10 cellular contexts compared by ENCODE assay signal in the genomic region with DNA sequence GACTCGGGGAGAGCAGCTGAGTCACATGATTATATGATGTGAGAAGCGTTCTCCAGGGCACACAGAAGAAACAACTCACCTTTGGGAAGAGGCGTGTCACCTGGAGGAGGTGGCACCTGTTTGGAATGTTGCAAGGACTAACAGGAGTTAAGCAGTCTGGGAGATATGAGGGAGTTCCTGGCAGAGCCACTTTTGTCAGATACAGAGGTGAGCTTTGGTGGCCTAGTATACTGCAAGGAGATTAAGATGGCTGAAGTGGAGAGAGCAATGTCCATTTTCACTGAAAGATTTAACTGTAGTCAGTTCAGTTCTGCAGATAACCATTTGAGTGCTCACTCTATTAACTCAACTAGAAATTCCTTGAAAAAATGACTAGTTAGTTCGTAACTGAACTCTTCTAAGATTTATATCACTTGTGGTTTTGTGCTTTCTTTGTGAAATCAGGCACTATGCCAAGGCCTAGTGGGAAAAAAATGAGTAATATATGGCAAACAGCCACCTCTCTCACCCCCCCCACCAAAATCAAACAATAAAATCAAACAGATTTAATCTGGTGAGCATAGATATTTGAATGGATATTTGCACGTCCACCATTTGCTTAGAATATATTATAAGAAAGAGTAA.
DNase-seq lines count a peak whose midpoint lies in the region; ATAC-seq and TF ChIP-seq lines count a peak whose summit lies in the region.
"Had no signal": no experiment of that assay in that cellular context is flagged by ENCODE, and none has a peak within 500 bp of the region (broad histone marks: within the 10 kb centered on the region; RNA-seq: fewer than 3 reads in every experiment).

No MANE protein-coding gene starts in this region.

- no peak for ATAC-seq in GM21576 (IDR thresholded peaks at IDR 0.05; ENCODE audit: unreplicated experiment)

- no peak for TF ChIP-seq EP300 in Ishikawa (IDR thresholded peaks at IDR 0.05; ENCODE audit: borderline replicate concordance)

- H3K9ac ChIP-seq in adipocyte (ENCODE audit: low read length): no peak overlapping the region

- CTCF ChIA-PET in Caco-2 (lab: Charles Lee): no interaction called here

- TF ChIP-seq CTCF in Caco-2 (IDR thresholded peaks at IDR 0.05; ENCODE audit: insufficient read depth in 1 of 2, low read depth in 1 of 2, low read length in 1 of 2, severe bottlenecking in 1 of 2, unreplicated experiment in 1 of 2) (no peak), mesothelial cell of epicardium (IDR thresholded peaks at IDR 0.05; ENCODE audit: unreplicated experiment) (no peak), nephron progenitor cell (IDR thresholded peaks at IDR 0.05) (no peak)

- POLR2A ChIA-PET in Caco-2 (lab: Charles Lee): no interaction called here

- H3K4me1 ChIP-seq in Caco-2 (no peaks in the 10 kb centered on the region), adipocyte (ENCODE audit: control insufficient read depth, insufficient read depth, low read length) (peaks cover 38% of the 10 kb centered on the region)

- H3K27ac Mint-ChIP-seq in Caco-2 (ENCODE audit: unreplicated experiment) (no peak overlapping the region), mesothelial cell of epicardium (peak overlapping the region; percentile 6), nephron progenitor cell (no peak overlapping the region)
- H3K27ac Mint-ChIP-seq in activated T-helper 1 cell treated with anti-CD3 and anti-CD28 coated beads, Interleukin-12 subunit alpha, Interleukin-12 subunit beta, Interleukin-2, Interleukin-4 antibody, amounts not matched to agents 30 ng/mL and 10 ng/mL and 1 ng/mL, durations not matched to agents 14 hours and 24 hours and 36 hours: no peak overlapping the region
- H3K27ac Mint-ChIP-seq: nephron had no signal

- DNase-seq in Caco-2 (peak; percentile 5 to 30), adipocyte (ENCODE audit: low read depth) (peak; percentile 47), mesothelial cell of epicardium (ENCODE audit: low spot score in 2 of 2, unreplicated experiment in 2 of 2) (no peak), nephron progenitor cell (no peak), Ammon's horn (ENCODE audit: low spot score) (no peak)
- DNase-seq in activated T-helper 1 cell treated with anti-CD3 and anti-CD28 coated beads, Interleukin-12 subunit alpha, Interleukin-12 subunit beta, Interleukin-2, Interleukin-4 antibody, amounts not matched to agents 30 ng/mL and 10 ng/mL and 1 ng/mL, durations not matched to agents 14 hours and 24 hours and 36 hours (ENCODE audit: low spot score): no peak

- intact Hi-C loops in Caco-2 (cut with micrococcal nuclease; ENCODE audit: unreplicated experiment): no loop called here
- intact Hi-C loops in activated T-helper 1 cell treated with anti-CD3 and anti-CD28 coated beads, Interleukin-12 subunit alpha, Interleukin-12 subunit beta, Interleukin-2, Interleukin-4 antibody, amounts not matched to agents 30 ng/mL and 10 ng/mL and 1 ng/mL, durations not matched to agents 14 hours and 24 hours and 36 hours (cut with micrococcal nuclease): no loop called here

- no peaks in the 10 kb centered on the region for H3K27me3 Mint-ChIP-seq in Caco-2 (ENCODE audit: insufficient read depth, unreplicated experiment)
- H3K27me3 Mint-ChIP-seq in mesothelial cell of epicardium (ENCODE audit: low read depth): no peaks in the 10 kb centered on the region
- H3K27me3 Mint-ChIP-seq in activated T-helper 1 cell treated with anti-CD3 and anti-CD28 coated beads, Interleukin-12 subunit alpha, Interleukin-12 subunit beta, Interleukin-2, Interleukin-4 antibody, amounts not matched to agents 30 ng/mL and 10 ng/mL and 1 ng/mL, durations not matched to agents 14 hours and 24 hours and 36 hours (ENCODE audit: insufficient read depth): peaks cover 2% of the 10 kb centered on the region
- no peaks in the 10 kb centered on the region for H3K27me3 Mint-ChIP-seq in nephron progenitor cell (ENCODE audit: low read depth, poor library complexity)

- TF ChIP-seq RAD21 in Ishikawa (IDR thresholded peaks at IDR 0.05; ENCODE audit: low read depth): no peak

- H3K4me1 Mint-ChIP-seq in Caco-2 (ENCODE audit: low read depth, unreplicated experiment) (no peaks in the 10 kb centered on the region), mesothelial cell of epicardium (peaks cover 7% of the 10 kb centered on the region), nephron progenitor cell (no peaks in the 10 kb centered on the region)
- peaks cover 12% of the 10 kb centered on the region for H3K4me1 Mint-ChIP-seq in activated T-helper 1 cell treated with anti-CD3 and anti-CD28 coated beads, Interleukin-12 subunit alpha, Interleukin-12 subunit beta, Interleukin-2, Interleukin-4 antibody, amounts not matched to agents 30 ng/mL and 10 ng/mL and 1 ng/mL, durations not matched to agents 14 hours and 24 hours and 36 hours (ENCODE audit: low read depth)
- H3K4me1 Mint-ChIP-seq: nephron had no signal

- H3K9me3 ChIP-seq in Caco-2 (no peaks in the 10 kb centered on the region), adipocyte (ENCODE audit: control insufficient read depth, low read length) (no peaks in the 10 kb centered on the region)

- H3K9me3 Mint-ChIP-seq in Caco-2 (ENCODE audit: unreplicated experiment) (no peaks in the 10 kb centered on the region), mesothelial cell of epicardium (no peaks in the 10 kb centered on the region), nephron progenitor cell (no peaks in the 10 kb centered on the region)
- H3K9me3 Mint-ChIP-seq in activated T-helper 1 cell treated with anti-CD3 and anti-CD28 coated beads, Interleukin-12 subunit alpha, Interleukin-12 subunit beta, Interleukin-2, Interleukin-4 antibody, amounts not matched to agents 30 ng/mL and 10 ng/mL and 1 ng/mL, durations not matched to agents 14 hours and 24 hours and 36 hours: no peaks in the 10 kb centered on the region
- H3K9me3 Mint-ChIP-seq: nephron had no signal

- BruUV-seq in Caco-2 (replicated peaks; lab: Mats Ljungman, UMichigan): no TSS peak

- H3K27me3 ChIP-seq in Caco-2 (replicated peaks; ENCODE audit: control insufficient read depth, insufficient read depth, low read length): no peaks in the 10 kb centered on the region
- H3K27me3 ChIP-seq in adipocyte (replicated peaks; ENCODE audit: control insufficient read depth, insufficient read depth, low read length): no peaks in the 10 kb centered on the region
- H3K27me3 ChIP-seq: cardiac muscle cell had no signal

- no peaks in the 10 kb centered on the region for H3K36me3 Mint-ChIP-seq in Caco-2 (ENCODE audit: insufficient read depth, unreplicated experiment)
- H3K36me3 Mint-ChIP-seq in mesothelial cell of epicardium: no peaks in the 10 kb centered on the region
- peaks cover 23% of the 10 kb centered on the region for H3K36me3 Mint-ChIP-seq in activated T-helper 1 cell treated with anti-CD3 and anti-CD28 coated beads, Interleukin-12 subunit alpha, Interleukin-12 subunit beta, Interleukin-2, Interleukin-4 antibody, amounts not matched to agents 30 ng/mL and 10 ng/mL and 1 ng/mL, durations not matched to agents 14 hours and 24 hours and 36 hours (ENCODE audit: low read depth)
- no peaks in the 10 kb centered on the region for H3K36me3 Mint-ChIP-seq in nephron progenitor cell (ENCODE audit: low read depth)

- H3K36me3 ChIP-seq in Caco-2 (ENCODE audit: control insufficient read depth, insufficient read depth, low read length) (no peaks in the 10 kb centered on the region), adipocyte (ENCODE audit: control insufficient read depth, insufficient read depth, low read length, severe bottlenecking) (no peaks in the 10 kb centered on the region)

- no peak overlapping the region for H3K4me3 Mint-ChIP-seq in Caco-2 (ENCODE audit: unreplicated experiment)
- H3K4me3 Mint-ChIP-seq in mesothelial cell of epicardium: no peak overlapping the region
- no peak overlapping the region for H3K4me3 Mint-ChIP-seq in activated T-helper 1 cell treated with anti-CD3 and anti-CD28 coated beads, Interleukin-12 subunit alpha, Interleukin-12 subunit beta, Interleukin-2, Interleukin-4 antibody, amounts not matched to agents 30 ng/mL and 10 ng/mL and 1 ng/mL, durations not matched to agents 14 hours and 24 hours and 36 hours
- no peak overlapping the region for H3K4me3 Mint-ChIP-seq in nephron progenitor cell
- H3K4me3 Mint-ChIP-seq: nephron had no signal

- no peak overlapping the region for H3K4me3 ChIP-seq in Caco-2 (ENCODE audit: low read depth, low read length)
- no peak overlapping the region for H3K4me3 ChIP-seq in adipocyte (ENCODE audit: low read length)
- H3K4me3 ChIP-seq: cardiac muscle cell had no signal

TF ChIP-seq in Ishikawa, 13 proteins besides CTCF, POLR2A, EP300 and RAD21:
- TF ChIP-seq NFIC (IDR thresholded peaks at IDR 0.05): peak; percentile 70
- TF ChIP-seq, protein P1, sequence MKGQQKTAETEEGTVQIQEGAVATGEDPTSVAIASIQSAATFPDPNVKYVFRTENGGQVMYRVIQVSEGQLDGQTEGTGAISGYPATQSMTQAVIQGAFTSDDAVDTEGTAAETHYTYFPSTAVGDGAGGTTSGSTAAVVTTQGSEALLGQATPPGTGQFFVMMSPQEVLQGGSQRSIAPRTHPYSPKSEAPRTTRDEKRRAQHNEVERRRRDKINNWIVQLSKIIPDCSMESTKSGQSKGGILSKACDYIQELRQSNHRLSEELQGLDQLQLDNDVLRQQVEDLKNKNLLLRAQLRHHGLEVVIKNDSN (IDR thresholded peaks at IDR 0.05): peak; percentile 49; the same call in 1 of the 2 replicates
- TF ChIP-seq, protein P2, sequence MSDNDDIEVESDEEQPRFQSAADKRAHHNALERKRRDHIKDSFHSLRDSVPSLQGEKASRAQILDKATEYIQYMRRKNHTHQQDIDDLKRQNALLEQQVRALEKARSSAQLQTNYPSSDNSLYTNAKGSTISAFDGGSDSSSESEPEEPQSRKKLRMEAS (IDR thresholded peaks at IDR 0.05): no peak

Comparison
In these comparisons a context has a peak if more than half of its experiments do, and no peak if none do; other contexts are left out.
1. DNase-seq: peak in Caco-2 (2 of 2) and adipocyte (single experiment); none in mesothelial cell of epicardium (0 of 2), activated T-helper 1 cell treated with anti-CD3 and anti-CD28 coated beads, Interleukin-12 subunit alpha, Interleukin-12 subunit beta, Interleukin-2, Interleukin-4 antibody, amounts not matched to agents 30 ng/mL and 10 ng/mL and 1 ng/mL, durations not matched to agents 14 hours and 24 hours and 36 hours (single experiment), nephron progenitor cell (single experiment) and Ammon's horn (single experiment).